28 cellular contexts compared by ENCODE assay signal in the genomic region with DNA sequence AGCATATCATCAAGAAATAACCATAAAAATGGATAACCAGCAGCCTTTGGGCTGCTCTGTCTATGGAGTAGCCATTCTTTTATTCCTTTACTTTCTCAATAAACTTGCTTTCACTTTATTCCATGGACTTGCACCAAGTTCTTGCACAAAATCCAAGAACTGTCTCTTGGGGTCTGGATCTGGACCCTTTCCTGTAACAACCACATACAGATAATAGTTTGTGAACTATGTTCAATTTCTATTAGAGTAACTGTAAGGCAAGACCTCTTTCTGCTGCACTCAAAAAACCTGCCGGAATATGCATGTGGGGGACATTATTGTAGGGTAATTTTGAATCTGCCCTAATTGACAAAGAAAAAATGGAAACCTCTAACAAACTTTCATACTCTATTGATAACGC.
"Had no signal": no experiment of that assay in that cellular context is flagged by ENCODE, and none has a peak within 500 bp of the region (broad histone marks: within the 10 kb centered on the region; RNA-seq: fewer than 3 reads in every experiment).

No MANE protein-coding gene starts in this region.

- H3K9me3 ChIP-seq: stomach, suprapubic skin, testis, thoracic aorta, thyroid gland, tibial artery, tibial nerve, transverse colon, upper lobe of left lung, upper lobe of right lung, uterus, vagina had no signal

- H3K27ac Mint-ChIP-seq: stimulated activated effector memory CD8-positive, alpha-beta T cell treated with anti-CD3 and anti-CD28 coated beads, Interleukin-12 subunit alpha, Interleukin-12 subunit beta, amount 100 ng/mL, for 72 hours; stimulated activated memory B cell treated with anti-CD40 and anti-IgM and Interleukin-4, amounts not matched to agents 10 μg/mL and 1 μg/mL and 100 μg/mL, for 72 hours; stimulated activated naive B cell treated with anti-CD40 and anti-IgM and Interleukin-4, amounts not matched to agents 10 μg/mL and 1 μg/mL and 100 μg/mL, for 72 hours; stimulated activated naive CD8-positive, alpha-beta T cell treated with anti-CD3 and anti-CD28 coated beads, Interleukin-15, amount 100 ng/mL, for 72 hours; stimulated activated naive CD8-positive, alpha-beta T cell treated with anti-CD3 and anti-CD28 coated beads, Interleukin-15, Interleukin-2, amounts not matched to agents 100 ng/mL and 50 ng/mL, for 24 hours; type B pancreatic cell had no signal

- H3K4me1 Mint-ChIP-seq: stimulated activated effector memory CD8-positive, alpha-beta T cell treated with anti-CD3 and anti-CD28 coated beads, Interleukin-12 subunit alpha, Interleukin-12 subunit beta, amount 100 ng/mL, for 72 hours; stimulated activated memory B cell treated with anti-CD40 and anti-IgM and Interleukin-4, amounts not matched to agents 10 μg/mL and 1 μg/mL and 100 μg/mL, for 72 hours; stimulated activated naive B cell treated with anti-CD40 and anti-IgM and Interleukin-4, amounts not matched to agents 10 μg/mL and 1 μg/mL and 100 μg/mL, for 72 hours; stimulated activated naive CD8-positive, alpha-beta T cell treated with anti-CD3 and anti-CD28 coated beads, Interleukin-15, amount 100 ng/mL, for 72 hours had no signal

- H3K27ac ChIP-seq: stomach, suprapubic skin, testis, thoracic aorta, thyroid gland, tibial artery, tibial nerve, transverse colon, upper lobe of left lung, upper lobe of right lung, uterus, vagina had no signal

- H3K4me3 Mint-ChIP-seq: stimulated activated effector memory CD8-positive, alpha-beta T cell treated with anti-CD3 and anti-CD28 coated beads, Interleukin-12 subunit alpha, Interleukin-12 subunit beta, amount 100 ng/mL, for 72 hours; stimulated activated memory B cell treated with anti-CD40 and anti-IgM and Interleukin-4, amounts not matched to agents 10 μg/mL and 1 μg/mL and 100 μg/mL, for 72 hours; stimulated activated naive B cell treated with anti-CD40 and anti-IgM and Interleukin-4, amounts not matched to agents 10 μg/mL and 1 μg/mL and 100 μg/mL, for 72 hours; stimulated activated naive CD8-positive, alpha-beta T cell treated with anti-CD3 and anti-CD28 coated beads, Interleukin-15, amount 100 ng/mL, for 72 hours; stimulated activated naive CD8-positive, alpha-beta T cell treated with anti-CD3 and anti-CD28 coated beads, Interleukin-15, Interleukin-2, amounts not matched to agents 100 ng/mL and 50 ng/mL, for 24 hours; type B pancreatic cell had no signal

- H3K36me3 Mint-ChIP-seq: stimulated activated effector memory CD8-positive, alpha-beta T cell treated with anti-CD3 and anti-CD28 coated beads, Interleukin-12 subunit alpha, Interleukin-12 subunit beta, amount 100 ng/mL, for 72 hours; stimulated activated memory B cell treated with anti-CD40 and anti-IgM and Interleukin-4, amounts not matched to agents 10 μg/mL and 1 μg/mL and 100 μg/mL, for 72 hours; stimulated activated naive B cell treated with anti-CD40 and anti-IgM and Interleukin-4, amounts not matched to agents 10 μg/mL and 1 μg/mL and 100 μg/mL, for 72 hours; type B pancreatic cell had no signal

- H3K27me3 Mint-ChIP-seq: stimulated activated naive CD8-positive, alpha-beta T cell treated with anti-CD3 and anti-CD28 coated beads, Interleukin-15, Interleukin-2, amounts not matched to agents 100 ng/mL and 50 ng/mL, for 24 hours had no signal

- ATAC-seq: stimulated activated effector memory CD8-positive, alpha-beta T cell treated with anti-CD3 and anti-CD28 coated beads, Interleukin-12 subunit alpha, Interleukin-12 subunit beta, amount 100 ng/mL, for 72 hours; stimulated activated memory B cell treated with anti-CD40 and anti-IgM and Interleukin-4, amounts not matched to agents 10 μg/mL and 1 μg/mL and 100 μg/mL, for 72 hours; stimulated activated naive B cell treated with anti-CD40 and anti-IgM and Interleukin-4, amounts not matched to agents 10 μg/mL and 1 μg/mL and 100 μg/mL, for 72 hours; stimulated activated naive CD8-positive, alpha-beta T cell treated with anti-CD3 and anti-CD28 coated beads, Interleukin-15, amount 100 ng/mL, for 72 hours; stimulated activated naive CD8-positive, alpha-beta T cell treated with anti-CD3 and anti-CD28 coated beads, Interleukin-15, Interleukin-2, amounts not matched to agents 100 U/mL and 50 U/mL, for 24 hours; upper lobe of right lung had no signal

- H3K4me1 ChIP-seq: stomach, suprapubic skin, testis, thyroid gland, tibial artery, tibial nerve, transverse colon, upper lobe of left lung, upper lobe of right lung, uterus, vagina had no signal

- H3K4me3 ChIP-seq: stomach, suprapubic skin, testis, thoracic aorta, thyroid gland, tibial artery, tibial nerve, transverse colon, upper lobe of left lung, upper lobe of right lung, uterus, vagina had no signal

- DNase-seq: stimulated activated CD4-positive, alpha-beta T cell treated with anti-CD3 and anti-CD28 coated beads, Interleukin-2, amount 100 ng/mL, for 48 hours; stimulated activated CD4-positive, alpha-beta T cell treated with anti-CD3 and anti-CD28 coated beads, Interleukin-4, amount 100 ng/mL, for 1 hour; stimulated activated CD4-positive, alpha-beta T cell treated with anti-CD3 and anti-CD28 coated beads, Interleukin-4, amount 100 ng/mL, for 24 hours; stimulated activated CD4-positive, alpha-beta T cell treated with anti-CD3 and anti-CD28 coated beads, Interleukin-4, amount 100 ng/mL, for 4 hours; stimulated activated CD8-positive, alpha-beta memory T cell treated with anti-CD3 and anti-CD28 coated beads, Interleukin-4, amount 100 ng/mL, for 48 hours; stimulated activated naive B cell treated with anti-CD40 and anti-IgM and Interleukin-4, amounts not matched to agents 10 μg/mL and 1 μg/mL and 100 μg/mL, for 72 hours; stimulated activated naive CD4-positive, alpha-beta T cell; stimulated activated naive CD4-positive, alpha-beta T cell treated with Interleukin-2 at 50 U/mL for 16 hours; stimulated activated naive CD8-positive, alpha-beta T cell treated with anti-CD3 and anti-CD28 coated beads, Interleukin-15, amount 100 ng/mL, for 72 hours; stimulated activated naive CD8-positive, alpha-beta T cell treated with anti-CD3 and anti-CD28 coated beads, Interleukin-15, Interleukin-2, amounts not matched to agents 100 U/mL and 50 U/mL, for 24 hours; stomach; substantia nigra; testis; thyroid gland; tibial artery; transverse colon; trophoblast cell; upper lobe of left lung; upper lobe of right lung; uterus had no signal

- H3K27me3 ChIP-seq: stomach, suprapubic skin, testis, thyroid gland, tibial artery, tibial nerve, transverse colon, upper lobe of left lung, upper lobe of right lung, uterus, vagina had no signal

- H3K36me3 ChIP-seq: stomach, suprapubic skin, thoracic aorta, thyroid gland, tibial artery, tibial nerve, transverse colon, upper lobe of left lung, upper lobe of right lung, uterus, vagina had no signal

- H3K9me3 Mint-ChIP-seq: stimulated activated effector memory CD8-positive, alpha-beta T cell treated with anti-CD3 and anti-CD28 coated beads, Interleukin-12 subunit alpha, Interleukin-12 subunit beta, amount 100 ng/mL, for 72 hours; stimulated activated memory B cell treated with anti-CD40 and anti-IgM and Interleukin-4, amounts not matched to agents 10 μg/mL and 1 μg/mL and 100 μg/mL, for 72 hours; stimulated activated naive B cell treated with anti-CD40 and anti-IgM and Interleukin-4, amounts not matched to agents 10 μg/mL and 1 μg/mL and 100 μg/mL, for 72 hours; stimulated activated naive CD8-positive, alpha-beta T cell treated with anti-CD3 and anti-CD28 coated beads, Interleukin-15, amount 100 ng/mL, for 72 hours; stimulated activated naive CD8-positive, alpha-beta T cell treated with anti-CD3 and anti-CD28 coated beads, Interleukin-15, Interleukin-2, amounts not matched to agents 100 ng/mL and 50 ng/mL, for 24 hours; type B pancreatic cell had no signal
